ENCODE assay signal across 12 cellular contexts in the genomic region with DNA sequence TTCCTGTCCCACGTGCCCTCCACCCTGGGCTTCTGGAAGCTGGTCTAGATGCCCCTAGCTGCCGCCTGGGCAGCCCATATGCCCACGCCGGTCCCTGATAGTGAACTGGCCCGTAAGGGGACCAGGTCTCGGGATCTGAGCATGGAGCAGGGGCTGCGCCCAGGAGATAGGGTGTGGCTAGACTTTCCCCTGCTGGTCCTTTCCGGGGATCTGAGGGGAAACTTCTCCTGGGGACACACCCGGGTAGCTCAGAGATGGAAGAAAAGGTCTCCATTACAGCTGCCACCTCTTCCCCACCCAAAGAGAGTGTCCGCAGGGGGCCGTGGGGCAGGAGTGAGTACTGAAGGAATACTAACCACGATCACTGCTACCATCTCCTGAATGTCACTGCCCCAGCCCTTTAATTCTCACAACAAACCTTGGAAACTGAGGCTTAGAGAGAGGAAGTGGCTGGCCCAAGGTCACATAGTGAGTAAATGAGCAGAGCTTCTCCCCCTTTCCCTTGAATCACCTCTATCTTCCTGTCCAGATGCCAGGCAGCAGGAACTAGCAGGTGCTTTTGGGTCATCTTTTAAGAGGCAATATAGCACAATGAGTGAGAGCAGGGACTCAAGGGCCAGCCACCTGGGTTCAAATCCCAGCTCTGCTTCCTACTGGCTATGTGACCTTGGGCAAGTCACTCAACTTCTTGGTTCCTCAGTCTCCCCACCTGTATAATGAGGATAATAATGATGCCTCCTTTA. TPM values are rescaled to one million over a fixed set of nuclear protein-coding genes. Genes with fewer than 3 reads are reported as not detected.
A peak's percentile ranks its signal among the peaks of the same experiment; 100 is the strongest.
DNase-seq lines count a peak whose midpoint lies in the region; ATAC-seq, FAIRE-seq and TF ChIP-seq lines count a peak whose summit lies in the region.
"Had no signal": no experiment of that assay in that cellular context is flagged by ENCODE, and none has a peak within 500 bp of the region (broad histone marks: within the 10 kb centered on the region; RNA-seq: fewer than 3 reads in every experiment).

No MANE protein-coding gene starts in this region.

- in situ Hi-C loops in HepG2 (cut with HindIII; ENCODE audit: extremely low pct_ligation_motif_present, low pct_unique_long_range_greater_than_20kb), result no loop called here

- H3K4me2 ChIP-seq in HepG2 (ENCODE audit: low read depth, low read length), result no peak overlapping the region; the same call in 1 of the 2 replicates

- H3K9ac ChIP-seq in HepG2 (ENCODE audit: insufficient read depth, low read depth, low read length), result no peak overlapping the region

- no peak overlapping the region for H3K4me3 ChIP-seq in HepG2 (replicated peaks in 1 of 3; ENCODE audit: insufficient read depth in 1 of 3, low read depth in 2 of 3, low read length in 3 of 3)
- no peak overlapping the region for H3K4me3 ChIP-seq in right lobe of liver
- no peak overlapping the region for H3K4me3 ChIP-seq in fibroblast of the aortic adventitia (ENCODE audit: low read depth, low read length)

- no TSS peak for BruUV-seq in HepG2 (replicated peaks; lab: Mats Ljungman, UMichigan)

- no peak for TF ChIP-seq EP300 in HepG2 (IDR thresholded peaks at IDR 0.05; ENCODE audit: low read depth in 2 of 2, low read length in 2 of 2)
- no peak for TF ChIP-seq EP300 in HepG2 (CRISPR knock-in tag; IDR thresholded peaks at IDR 0.05; ENCODE audit: borderline replicate concordance)

- H3K36me3 ChIP-seq in HepG2 (replicated peaks in 1 of 2; ENCODE audit: control insufficient read depth in 1 of 2, insufficient read depth in 2 of 2, low read length in 2 of 2), result no peaks in the 10 kb centered on the region
- no peaks in the 10 kb centered on the region for H3K36me3 ChIP-seq in right lobe of liver

- TF ChIP-seq POLR2A in HepG2 (IDR thresholded peaks at IDR 0.05; ENCODE audit: insufficient read depth in 1 of 2, low read depth in 2 of 2, low read length in 2 of 2), result no peak
- TF ChIP-seq POLR2A in right lobe of liver (IDR thresholded peaks at IDR 0.05), result no peak

- H3K27me3 ChIP-seq in HepG2 (ENCODE audit: control insufficient read depth in 1 of 2, insufficient read depth in 2 of 2, low read length in 2 of 2) (peaks cover 4 to 32% of the 10 kb centered on the region in 2 experiments; a peak in 3 of 5 replicates), right lobe of liver (no peaks in the 10 kb centered on the region)

- no peak for DNase-seq in HepG2 (ENCODE audit: low spot score)
- no peak for DNase-seq in right lobe of liver
- DNase-seq in fibroblast of the aortic adventitia (ENCODE audit: low read depth), result peak; percentile 44
- DNase-seq in sciatic nerve (ENCODE audit: low spot score), result peak; percentile 25
- DNase-seq in GM10248 (ENCODE audit: extremely low spot score), result no peak
- no peak for DNase-seq in OCI-M1 (lab: John Stamatoyannopoulos, UW)
- DNase-seq in omental fat pad (ENCODE audit: low spot score), result no peak
- DNase-seq: activated naive CD4-positive, alpha-beta T cell treated with Interleukin-2 at 50 U/mL for 16 hours; NCI-H1930; SHP77 treated with DMSO at 0.1 percent for 48 hours had no signal

- H3K9me3 ChIP-seq in HepG2 (ENCODE audit: low read length) (no peaks in the 10 kb centered on the region), right lobe of liver (no peaks in the 10 kb centered on the region)

- 43% methylated on average over 12 of the region's 12 CpGs for WGBS in HepG2 (ENCODE audit: low lambda C conversion rate)
- WGBS in right lobe of liver (ENCODE audit: insufficient coverage, low coverage, low lambda C conversion rate, missing lambda C conversion rate), result 73% methylated on average over 8 of the region's 12 CpGs

- no peak for FAIRE-seq in HepG2 (lab: Jason Lieb, UNC)

- H4K20me1 ChIP-seq in HepG2 (ENCODE audit: insufficient read depth, low read length), result no peaks in the 10 kb centered on the region

- H3K79me2 ChIP-seq in HepG2 (ENCODE audit: insufficient read depth, low read length), result no peaks in the 10 kb centered on the region

- H3K4me1 ChIP-seq in HepG2 (ENCODE audit: insufficient read depth, low read length), result peaks cover 8% of the 10 kb centered on the region; the same call in 1 of the 2 replicates
- H3K4me1 ChIP-seq in right lobe of liver, result no peaks in the 10 kb centered on the region

- CTCF ChIA-PET in HepG2 (lab: Yijun Ruan, JAX; ENCODE audit: low intra/inter-chr PET ratio, low total read pairs) (no interaction called here), GM10248 (lab: Yijun Ruan, JAX) (interaction anchor here (0.9 to 5.5 kb wide), 5 partner anchors 9 to 163 kb away, joined by 3 to 62 read pairs (median 3); no protein-coding TSS in a partner anchor)

- no peak for TF ChIP-seq CTCF in HepG2 (CRISPR knock-in tag; IDR thresholded peaks at IDR 0.05)
- TF ChIP-seq CTCF in right lobe of liver (IDR thresholded peaks at IDR 0.05), result no peak
- no peak for TF ChIP-seq CTCF in fibroblast of the aortic adventitia (IDR thresholded peaks at IDR 0.05; ENCODE audit: insufficient read depth, low read length)
- no peak for TF ChIP-seq CTCF in GM10248 (IDR thresholded peaks at IDR 0.05; ENCODE audit: control extremely low read depth, extremely low read depth, low read depth, missing control alignments)
- no peak for TF ChIP-seq CTCF in omental fat pad (IDR thresholded peaks at IDR 0.05)

- intact Hi-C loops in HepG2 (cut with micrococcal nuclease; ENCODE audit: unreplicated experiment), result no loop called here
- intact Hi-C loops in right lobe of liver (cut with DNase I), result no loop called here
- intact Hi-C loops in sciatic nerve (cut with DNase I), result no loop called here

- TF ChIP-seq RAD21 in HepG2 (CRISPR knock-in tag; IDR thresholded peaks at IDR 0.05), result no peak

- POLR2A ChIA-PET in HepG2 (lab: Yijun Ruan, JAX), result no interaction called here
- POLR2A ChIA-PET in GM10248 (lab: Yijun Ruan, JAX), result no interaction called here

- no peak overlapping the region for H2AFZ ChIP-seq in HepG2 (ENCODE audit: low read length)

- no peak overlapping the region for H3K27ac ChIP-seq in HepG2 (ENCODE audit: extremely low read length, insufficient read depth, low read length)
- no peak overlapping the region for H3K27ac ChIP-seq in right lobe of liver

- ATAC-seq in HepG2 (peak; percentile 29), right lobe of liver (no peak), sciatic nerve (peak; percentile 23), GM18873 (IDR thresholded peaks at IDR 0.05; ENCODE audit: low FRiP score, unreplicated experiment) (no peak), omental fat pad (ENCODE audit: low FRiP score) (no peak)

RNA-seq across cellular contexts. Expression of gene CCN5, which starts 11.8 kb away (rescaled TPM):
- total RNA-seq in HepG2 (2016; rRNA removed; fragmentation: Illumina TruSeq; extraction: Trizol), result not detected in 2 replicates
- not detected in 2 replicates for total RNA-seq in HepG2 (2016; cell fraction: cytosol; rRNA removed; fragmentation: Illumina TruSeq; extraction: Trizol; ENCODE audit: low read depth)
- not detected in 2 replicates for total RNA-seq in HepG2 (2016; cell fraction: insoluble cytoplasmic fraction; rRNA removed; fragmentation: Illumina TruSeq; extraction: Trizol)
- not detected in 2 replicates for total RNA-seq in HepG2 (2016; cell fraction: membrane; rRNA removed; fragmentation: Illumina TruSeq; extraction: Trizol)
- not detected in 2 replicates for total RNA-seq in HepG2 (2016; cell fraction: nucleus; rRNA removed; fragmentation: Illumina TruSeq; extraction: Trizol)
- 0.12 and 0.17 TPM in 2 replicates for polyA plus RNA-seq in HepG2 (2011; rRNA removed)
- 0.12 and 0.31 TPM in 2 replicates for polyA plus RNA-seq in HepG2 (2011; cell fraction: cytosol; rRNA removed)
- polyA plus RNA-seq in HepG2 (2011; cell fraction: nucleus; rRNA removed), result 0.12 and 0.23 TPM in 2 replicates
- not detected in 2 replicates for polyA plus RNA-seq in HepG2 (2012)
- polyA plus RNA-seq in HepG2 (2016; cell fraction: cytosol; fragmentation: Illumina TruSeq; extraction: Trizol; ENCODE audit: low read depth), result not detected in 2 replicates
- not detected in 2 replicates for polyA plus RNA-seq in HepG2 (2016; cell fraction: insoluble cytoplasmic fraction; fragmentation: Illumina TruSeq; extraction: Trizol; ENCODE audit: low read depth)
- polyA plus RNA-seq in HepG2 (2016; cell fraction: membrane; fragmentation: Illumina TruSeq; extraction: Trizol; ENCODE audit: low read depth), result not detected in 2 replicates
- not detected in 2 replicates for polyA plus RNA-seq in HepG2 (2016; cell fraction: nucleus; fragmentation: Illumina TruSeq; extraction: Trizol; ENCODE audit: insufficient read depth, low read depth)
- polyA minus RNA-seq in HepG2 (2011; rRNA and poly(A)+ RNA removed; ENCODE audit: low replicate concordance), result 0.08 and 46.2 TPM in 2 replicates
- polyA minus RNA-seq in HepG2 (2011; cell fraction: cytosol; rRNA and poly(A)+ RNA removed), result 1.5 and 3.3 TPM in 2 replicates
- polyA minus RNA-seq in HepG2 (2011; cell fraction: nucleus; rRNA and poly(A)+ RNA removed), result 1.1 and 1.7 TPM in 2 replicates
- 1 to 10 TPM in 5 of 6 experiments, under 1 TPM in 1; 0.92 to 6.1 (median 1.5) TPM for total RNA-seq in right lobe of liver
- 67.9 and 266 TPM in 2 replicates for total RNA-seq in fibroblast of the aortic adventitia (ENCODE audit: low replicate concordance)
- 147 TPM for total RNA-seq in sciatic nerve
- total RNA-seq in omental fat pad, result 10 to 100 TPM; 25.9 to 81.7 (median 61.3) TPM
- total RNA-seq: activated CD8-positive, alpha-beta memory T cell treated with anti-CD3 and anti-CD28 coated beads for 36 hours had no signal

RNA-seq across cellular contexts. Expression of gene KCNK15, which starts 42.3 kb away (rescaled TPM):
- total RNA-seq in HepG2 (2016; rRNA removed; fragmentation: Illumina TruSeq; extraction: Trizol) (not detected in 2 replicates), right lobe of liver (under 1 TPM in 4 of 6 experiments, not detected in 2; 0.07 to 0.43 (median 0.19) TPM), fibroblast of the aortic adventitia (ENCODE audit: low replicate concordance) (4.2 and 8.5 TPM in 2 replicates), sciatic nerve (3.2 TPM), omental fat pad (10 to 100 TPM in 1 of 4 donors, 1 to 10 TPM in 3; 6.3 to 10.0 (median 9.0) TPM)
- total RNA-seq in HepG2 (2016; cell fraction: cytosol; rRNA removed; fragmentation: Illumina TruSeq; extraction: Trizol; ENCODE audit: low read depth), result not detected in 2 replicates
- total RNA-seq in HepG2 (2016; cell fraction: insoluble cytoplasmic fraction; rRNA removed; fragmentation: Illumina TruSeq; extraction: Trizol), result not detected in 2 replicates
- total RNA-seq in HepG2 (2016; cell fraction: membrane; rRNA removed; fragmentation: Illumina TruSeq; extraction: Trizol), result not detected in 2 replicates
- total RNA-seq in HepG2 (2016; cell fraction: nucleus; rRNA removed; fragmentation: Illumina TruSeq; extraction: Trizol), result not detected in 2 replicates
- polyA plus RNA-seq in HepG2 (2011; rRNA removed), result 0.03 TPM in 1 of 2 replicates, not detected in the other
- polyA plus RNA-seq in HepG2 (2011; cell fraction: cytosol; rRNA removed), result not detected in 2 replicates
- not detected in 2 replicates for polyA plus RNA-seq in HepG2 (2011; cell fraction: nucleus; rRNA removed)
- polyA plus RNA-seq in HepG2 (2012), result not detected in 2 replicates
- polyA plus RNA-seq in HepG2 (2016; cell fraction: cytosol; fragmentation: Illumina TruSeq; extraction: Trizol; ENCODE audit: low read depth), result not detected in 2 replicates
- not detected in 2 replicates for polyA plus RNA-seq in HepG2 (2016; cell fraction: insoluble cytoplasmic fraction; fragmentation: Illumina TruSeq; extraction: Trizol; ENCODE audit: low read depth)
- not detected in 2 replicates for polyA plus RNA-seq in HepG2 (2016; cell fraction: membrane; fragmentation: Illumina TruSeq; extraction: Trizol; ENCODE audit: low read depth)
- polyA plus RNA-seq in HepG2 (2016; cell fraction: nucleus; fragmentation: Illumina TruSeq; extraction: Trizol; ENCODE audit: insufficient read depth, low read depth), result not detected in 2 replicates
- polyA minus RNA-seq in HepG2 (2011; rRNA and poly(A)+ RNA removed; ENCODE audit: low replicate concordance), result 26.5 TPM in 1 of 2 replicates, not detected in the other
- 0.20 and 0.35 TPM in 2 replicates for polyA minus RNA-seq in HepG2 (2011; cell fraction: cytosol; rRNA and poly(A)+ RNA removed)
- polyA minus RNA-seq in HepG2 (2011; cell fraction: nucleus; rRNA and poly(A)+ RNA removed), result 0.39 TPM in 1 of 2 replicates, not detected in the other

RNA-seq across cellular contexts. Expression of gene ADA, which starts 51.9 kb away (rescaled TPM):
- total RNA-seq in HepG2 (2016; rRNA removed; fragmentation: Illumina TruSeq; extraction: Trizol) (2.5 and 2.7 TPM in 2 replicates), right lobe of liver (1 to 10 TPM; 2.2 to 8.6 (median 3.7) TPM), fibroblast of the aortic adventitia (ENCODE audit: low replicate concordance) (4.6 and 11.8 TPM in 2 replicates), sciatic nerve (7.7 TPM), omental fat pad (10 to 100 TPM; 11.5 to 62.6 (median 15.4) TPM)
- 1.3 and 2.8 TPM in 2 replicates for total RNA-seq in HepG2 (2016; cell fraction: cytosol; rRNA removed; fragmentation: Illumina TruSeq; extraction: Trizol; ENCODE audit: low read depth)
- total RNA-seq in HepG2 (2016; cell fraction: insoluble cytoplasmic fraction; rRNA removed; fragmentation: Illumina TruSeq; extraction: Trizol), result 2.0 and 2.9 TPM in 2 replicates
- 1.9 and 2.5 TPM in 2 replicates for total RNA-seq in HepG2 (2016; cell fraction: membrane; rRNA removed; fragmentation: Illumina TruSeq; extraction: Trizol)
- total RNA-seq in HepG2 (2016; cell fraction: nucleus; rRNA removed; fragmentation: Illumina TruSeq; extraction: Trizol), result 1.4 and 1.6 TPM in 2 replicates
- polyA plus RNA-seq in HepG2 (2011; rRNA removed), result 9.8 and 11.3 TPM in 2 replicates
- polyA plus RNA-seq in HepG2 (2011; cell fraction: cytosol; rRNA removed), result 9.6 and 12.4 TPM in 2 replicates
- 13.3 and 16.8 TPM in 2 replicates for polyA plus RNA-seq in HepG2 (2011; cell fraction: nucleus; rRNA removed)
- polyA plus RNA-seq in HepG2 (2012), result 5.1 and 6.0 TPM in 2 replicates
- polyA plus RNA-seq in HepG2 (2016; cell fraction: cytosol; fragmentation: Illumina TruSeq; extraction: Trizol; ENCODE audit: low read depth), result 2.7 and 3.0 TPM in 2 replicates
- 4.0 and 4.3 TPM in 2 replicates for polyA plus RNA-seq in HepG2 (2016; cell fraction: insoluble cytoplasmic fraction; fragmentation: Illumina TruSeq; extraction: Trizol; ENCODE audit: low read depth)
- polyA plus RNA-seq in HepG2 (2016; cell fraction: membrane; fragmentation: Illumina TruSeq; extraction: Trizol; ENCODE audit: low read depth), result 3.2 TPM in 2 replicates
- 4.3 and 4.8 TPM in 2 replicates for polyA plus RNA-seq in HepG2 (2016; cell fraction: nucleus; fragmentation: Illumina TruSeq; extraction: Trizol; ENCODE audit: insufficient read depth, low read depth)
- 7.0 and 23.8 TPM in 2 replicates for polyA minus RNA-seq in HepG2 (2011; rRNA and poly(A)+ RNA removed; ENCODE audit: low replicate concordance)
- 2.5 and 2.9 TPM in 2 replicates for polyA minus RNA-seq in HepG2 (2011; cell fraction: cytosol; rRNA and poly(A)+ RNA removed)
- polyA minus RNA-seq in HepG2 (2011; cell fraction: nucleus; rRNA and poly(A)+ RNA removed), result 2.5 and 2.8 TPM in 2 replicates

Comparison
In these comparisons a context has a peak if more than half of its experiments do, and no peak if none do; other contexts are left out.
1. ATAC-seq: peak in HepG2 (single experiment) and sciatic nerve (single experiment); none in right lobe of liver (0 of 4), GM18873 (single experiment) and omental fat pad (single experiment).
2. DNase-seq: peak in fibroblast of the aortic adventitia (single experiment) and sciatic nerve (single experiment); none in HepG2 (single experiment), right lobe of liver (0 of 3), GM10248 (single experiment), OCI-M1 (single experiment) and omental fat pad (single experiment).